Comparison of ENCODE assay signal across 11 cellular contexts in genomic region chr18:29181151-29181901, GRCh38.
DNase-seq lines count a peak whose midpoint lies in the region; ATAC-seq and TF ChIP-seq lines count a peak whose summit lies in the region.
"Had no signal": no experiment of that assay in that cellular context is flagged by ENCODE, and none has a peak within 500 bp of the region (broad histone marks: within the 10 kb centered on the region; RNA-seq: fewer than 3 reads in every experiment).

No MANE protein-coding gene starts in this region.

- no peak overlapping the region for H4K91ac ChIP-seq in neuronal stem cell (ENCODE audit: low read depth, low read length, poor library complexity)

- intact Hi-C loops in posterior vena cava (cut with DNase I), result loop anchor here in 1 of 2 donors (10.0 kb wide), 1 partner anchor 333 kb away; no protein-coding TSS in a partner anchor

- H3K4me3 ChIP-seq in RWPE2 (ENCODE audit: severe bottlenecking), result no peak overlapping the region
- H3K4me3 ChIP-seq in neuronal stem cell (ENCODE audit: low read length in 2 of 2), result no peak overlapping the region

- no peak overlapping the region for H2BK15ac ChIP-seq in neuronal stem cell (ENCODE audit: low read length)

- no peak overlapping the region for H2AK5ac ChIP-seq in neuronal stem cell (ENCODE audit: low read depth, low read length)

- no peaks in the 10 kb centered on the region for H3K9me3 ChIP-seq in RWPE2 (ENCODE audit: severe bottlenecking)
- no peaks in the 10 kb centered on the region for H3K9me3 ChIP-seq in neuronal stem cell (replicated peaks in 1 of 2; ENCODE audit: control insufficient read depth in 2 of 2, insufficient read depth in 1 of 2, low read depth in 1 of 2, low read length in 2 of 2)

- H3K4me2 ChIP-seq in neuronal stem cell (ENCODE audit: insufficient read depth, low read length, poor library complexity, severe bottlenecking), result no peak overlapping the region

- H3K4me1 ChIP-seq in RWPE2 (ENCODE audit: insufficient read depth, poor library complexity, severe bottlenecking) (peaks cover 21% of the 10 kb centered on the region), neuronal stem cell (ENCODE audit: control insufficient read depth in 2 of 2, insufficient read depth in 1 of 2, low read depth in 1 of 2, low read length in 2 of 2) (peaks cover 4 to 11% of the 10 kb centered on the region in 2 donors)

- DNase-seq in AG08395 (ENCODE audit: low spot score) (peak; percentile 68), RWPE2 (ENCODE audit: low spot score) (no peak), fibroblast of the conjunctiva (ENCODE audit: low read depth) (peak; percentile 82), neuronal stem cell (ENCODE audit: low spot score) (no peak), activated gamma-delta T cell (lab: John Stamatoyannopoulos, UW) (no peak), posterior vena cava (ENCODE audit: low spot score) (no peak), SIG-M5 (lab: John Stamatoyannopoulos, UW) (no peak)
- DNase-seq: CD4-positive, CD25-positive, alpha-beta regulatory T cell; NCI-H748 treated with DMSO at 0.1 percent for 48 hours; retina had no signal

- ATAC-seq in RWPE2 (ENCODE audit: low read depth) (peak; percentile 92), HG02623 (IDR thresholded peaks at IDR 0.05; ENCODE audit: unreplicated experiment) (no peak)

- no peak overlapping the region for H2BK5ac ChIP-seq in neuronal stem cell (ENCODE audit: low read length)

- H2AFZ ChIP-seq in neuronal stem cell (ENCODE audit: low read length), result peak overlapping the region; percentile 78

- H3K27me3 ChIP-seq in RWPE2 (ENCODE audit: insufficient read depth, poor library complexity, severe bottlenecking) (no peaks in the 10 kb centered on the region), neuronal stem cell (ENCODE audit: control insufficient read depth in 3 of 3, insufficient read depth in 3 of 3, low read depth in 1 of 3, low read length in 3 of 3) (no peaks in the 10 kb centered on the region)

- H2BK12ac ChIP-seq in neuronal stem cell (ENCODE audit: low read length), result no peak overlapping the region

- no peak overlapping the region for H2BK120ac ChIP-seq in neuronal stem cell (ENCODE audit: low read depth, low read length)

- no peak overlapping the region for H4K8ac ChIP-seq in neuronal stem cell (ENCODE audit: low read depth, low read length)

- H3K23ac ChIP-seq in neuronal stem cell (ENCODE audit: low read depth, low read length, poor library complexity), result no peak overlapping the region

- H3K4ac ChIP-seq in neuronal stem cell (ENCODE audit: low read length), result no peak overlapping the region

- H3K79me1 ChIP-seq in neuronal stem cell (ENCODE audit: low read depth, low read length), result no peaks in the 10 kb centered on the region

- WGBS in neuronal stem cell (ENCODE audit: extremely low coverage in 2 of 2, insufficient read length in 2 of 2, insufficient replicate concordance in 1 of 2), 2 donors, result no CpG with 5 or more reads among the region's 3 CpGs

- H3K27ac ChIP-seq in RWPE2 (ENCODE audit: poor library complexity, severe bottlenecking) (peak overlapping the region; percentile 53), neuronal stem cell (replicated peaks; ENCODE audit: low read length) (peak overlapping the region; percentile 26)

- no peak overlapping the region for H3K14ac ChIP-seq in neuronal stem cell (ENCODE audit: low read length)

- no peak for TF ChIP-seq CTCF in RWPE2 (IDR thresholded peaks at IDR 0.05; ENCODE audit: poor library complexity, severe bottlenecking)

- H3K36me3 ChIP-seq in RWPE2 (ENCODE audit: low read depth), result no peaks in the 10 kb centered on the region
- no peaks in the 10 kb centered on the region for H3K36me3 ChIP-seq in neuronal stem cell (replicated peaks in 1 of 2; ENCODE audit: control insufficient read depth in 2 of 2, insufficient read depth in 2 of 2, low read length in 2 of 2)

- H3K9ac ChIP-seq in neuronal stem cell (ENCODE audit: low read depth, low read length, poor library complexity), result no peak overlapping the region

- H3K18ac ChIP-seq in neuronal stem cell (ENCODE audit: low read length), result no peak overlapping the region

Comparison
In these comparisons a context has a peak if more than half of its experiments do, and no peak if none do; other contexts are left out.
1. DNase-seq: peak in AG08395 (single experiment) and fibroblast of the conjunctiva (single experiment); none in RWPE2 (single experiment), neuronal stem cell (single experiment), activated gamma-delta T cell (single experiment), posterior vena cava (single experiment) and SIG-M5 (single experiment).